8 cellular contexts compared by ENCODE assay signal in the genomic region with DNA sequence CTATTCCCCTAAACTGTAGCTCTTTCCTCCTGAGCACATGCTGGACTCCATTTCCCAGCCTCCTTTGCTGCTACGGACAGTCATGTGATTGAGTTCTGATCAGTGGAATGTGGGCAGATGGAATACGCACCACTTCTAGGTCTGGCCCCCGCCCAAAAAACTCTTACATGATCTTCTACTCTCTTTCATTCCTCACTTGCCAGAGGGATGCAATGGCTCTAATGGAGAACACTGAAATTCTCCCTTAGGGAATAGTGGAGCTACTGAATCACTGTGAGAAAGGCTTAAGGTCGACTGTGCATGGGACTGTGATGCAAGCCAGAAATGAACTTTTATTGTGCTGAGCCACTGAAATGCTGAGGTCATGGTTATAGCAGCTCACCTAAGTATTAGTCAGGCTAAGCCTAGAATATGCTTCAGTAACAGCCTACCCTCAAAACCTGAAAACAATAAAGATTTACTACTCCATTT. TPM values are rescaled to one million over a fixed set of nuclear protein-coding genes. Genes with fewer than 3 reads are reported as not detected.
DNase-seq lines count a peak whose midpoint lies in the region; FAIRE-seq and TF ChIP-seq lines count a peak whose summit lies in the region.

No MANE protein-coding gene starts in this region.

- H4K20me1 ChIP-seq in keratinocyte (ENCODE audit: control insufficient read depth, extremely low read depth, insufficient read depth, low read length) = no peaks in the 10 kb centered on the region

- no peak overlapping the region for H3K4me3 ChIP-seq in A673 (ENCODE audit: low read depth, low read length, poor library complexity, severe bottlenecking)
- H3K4me3 ChIP-seq in Jurkat, Clone E6-1 (ENCODE audit: low read length) = no peak overlapping the region
- peak overlapping the region in 1 of 3 experiments; percentile 27 for H3K4me3 ChIP-seq in keratinocyte (ENCODE audit: control insufficient read depth in 2 of 3, extremely low read depth in 1 of 3, insufficient read depth in 2 of 3, low read depth in 1 of 3, low read length in 3 of 3)
- no peak overlapping the region for H3K4me3 ChIP-seq in effector memory CD4-positive, alpha-beta T cell (ENCODE audit: insufficient read depth, low read depth, low read length, poor library complexity, severe bottlenecking)

- no peaks in the 10 kb centered on the region for H3K4me1 ChIP-seq in A673 (ENCODE audit: insufficient read depth, low read length, poor library complexity, severe bottlenecking)
- H3K4me1 ChIP-seq in keratinocyte (ENCODE audit: control insufficient read depth, extremely low read depth, insufficient read depth, low read length) = peaks cover 5% of the 10 kb centered on the region
- no peaks in the 10 kb centered on the region for H3K4me1 ChIP-seq in effector memory CD4-positive, alpha-beta T cell (ENCODE audit: control insufficient read depth, insufficient read depth, low read length, poor library complexity, severe bottlenecking)

- DNase-seq in A673 (ENCODE audit: low spot score) (peak; percentile 80), keratinocyte (ENCODE audit: low read depth, low spot score) (no peak), cerebellar nuclear complex (lab: John Stamatoyannopoulos, UW) (no peak), hippocampal formation (lab: John Stamatoyannopoulos, UW) (no peak), NOMO-1 treated with dmso at 0.1 percent for 144 hours (lab: John Stamatoyannopoulos, UW; ENCODE audit: unreplicated experiment) (no peak)
- DNase-seq in Jurkat, Clone E6-1 (ENCODE audit: low read depth, low spot score) = peak; percentile 33
- DNase-seq in effector memory CD4-positive, alpha-beta T cell = no peak

- H3K9me1 ChIP-seq in keratinocyte (ENCODE audit: control insufficient read depth, extremely low read depth, insufficient read depth, low read length) = no peaks in the 10 kb centered on the region

- peak overlapping the region in 4 of 5 experiments; percentile 27 to 82 (median 58) for H3K27ac Mint-ChIP-seq in brain

- H3K4me3 Mint-ChIP-seq in brain = peak overlapping the region in 3 of 5 experiments; percentile 15 to 37 (median 18)

- dilution Hi-C loops in keratinocyte (cut with MboI; ENCODE audit: extremely low pct_ligation_motif_present, low sequenced_read_pairs) = no loop called here

- peaks cover 16% of the 10 kb centered on the region for H3K4me1 Mint-ChIP-seq in brain

- H3K9ac ChIP-seq in keratinocyte (ENCODE audit: control insufficient read depth, extremely low read depth, insufficient read depth, low read length) = no peak overlapping the region

- no peaks in the 10 kb centered on the region for H3K79me2 ChIP-seq in keratinocyte (ENCODE audit: control insufficient read depth, insufficient read depth, low read length)

- intact Hi-C loops in A673 (cut with micrococcal nuclease; ENCODE audit: unreplicated experiment) = no loop called here

- no peak overlapping the region for H3K27ac ChIP-seq in A673 (ENCODE audit: low read depth, low read length, poor library complexity, severe bottlenecking)
- H3K27ac ChIP-seq in keratinocyte (ENCODE audit: control insufficient read depth, insufficient read depth, low read length) = no peak overlapping the region
- no peak overlapping the region for H3K27ac ChIP-seq in effector memory CD4-positive, alpha-beta T cell (ENCODE audit: insufficient read depth, low read length, poor library complexity, severe bottlenecking)

- no peaks in the 10 kb centered on the region for H3K9me3 ChIP-seq in A673 (ENCODE audit: low read depth, low read length, poor library complexity, severe bottlenecking)
- no peaks in the 10 kb centered on the region for H3K9me3 ChIP-seq in keratinocyte (ENCODE audit: control insufficient read depth, low read depth, low read length)
- no peaks in the 10 kb centered on the region for H3K9me3 ChIP-seq in effector memory CD4-positive, alpha-beta T cell (ENCODE audit: control insufficient read depth, low read length)

- H3K36me3 Mint-ChIP-seq in brain = peaks cover under 1% of the 10 kb centered on the region

- CTCF ChIA-PET in A673 (lab: Charles Lee) = interaction anchor here (0.6 to 1.2 kb wide), 4 partner anchors 10 to 133 kb away, joined by 3 to 10 read pairs (median 4); no protein-coding TSS in a partner anchor

- no peaks in the 10 kb centered on the region for H3K36me3 ChIP-seq in A673 (ENCODE audit: insufficient read depth, low read length, poor library complexity, severe bottlenecking)
- no peaks in the 10 kb centered on the region for H3K36me3 ChIP-seq in keratinocyte (ENCODE audit: control insufficient read depth in 2 of 2, extremely low read depth in 1 of 2, insufficient read depth in 2 of 2, low read length in 2 of 2)
- H3K36me3 ChIP-seq in effector memory CD4-positive, alpha-beta T cell (ENCODE audit: control insufficient read depth, insufficient read depth, low read length) = no peaks in the 10 kb centered on the region

- peaks cover 4% of the 10 kb centered on the region for H3K27me3 Mint-ChIP-seq in brain

- POLR2A ChIA-PET in A673 (lab: Charles Lee; ENCODE audit: low non-redundant PET) = no interaction called here

- no peaks in the 10 kb centered on the region for H3K9me3 Mint-ChIP-seq in brain

- H3K27me3 ChIP-seq in A673 (replicated peaks; ENCODE audit: insufficient read depth, low read depth, low read length, poor library complexity) = no peaks in the 10 kb centered on the region
- H3K27me3 ChIP-seq in keratinocyte (ENCODE audit: control insufficient read depth, extremely low read depth, insufficient read depth, low read length) = peaks cover 3% of the 10 kb centered on the region
- H3K27me3 ChIP-seq in effector memory CD4-positive, alpha-beta T cell (replicated peaks; ENCODE audit: control insufficient read depth, insufficient read depth, low read length, poor library complexity, severe bottlenecking) = no peaks in the 10 kb centered on the region

- peak; percentile 65 for FAIRE-seq in keratinocyte (lab: Jason Lieb, UNC)

- TF ChIP-seq CTCF in A673 (conservative IDR thresholded peaks at IDR 0.05; ENCODE audit: low read depth, low read length) (no peak), brain (conservative IDR thresholded peaks at IDR 0.05) (no peak), keratinocyte (optimal IDR thresholded peaks at IDR 0.05 in 1 of 3, IDR thresholded peaks at IDR 0.05 in 1 of 3, conservative IDR thresholded peaks at IDR 0.05 in 1 of 3; ENCODE audit: extremely low read depth in 1 of 3, insufficient read depth in 2 of 3, low read length in 3 of 3) (no peak)

- H3K4me2 ChIP-seq in keratinocyte (ENCODE audit: control insufficient read depth, extremely low read depth, insufficient read depth, low read depth, low read length) = peak overlapping the region; percentile 17

- BruUV-seq in A673 (replicated peaks; lab: Mats Ljungman, UMichigan) = no TSS peak

- H2AFZ ChIP-seq in keratinocyte (ENCODE audit: control insufficient read depth, low read length) = peak overlapping the region; percentile 27

RNA-seq across cellular contexts. Expression of gene TMED2, which starts 13.0 kb away (rescaled TPM):
- 217 and 233 TPM in 2 replicates for total RNA-seq in A673 (2021)
- polyA plus RNA-seq in Jurkat, Clone E6-1 (2012; ENCODE audit: insufficient read depth, insufficient read length) = 122 TPM
- polyA plus RNA-seq in brain (ENCODE audit: insufficient read depth, low read depth, low replicate concordance) (84.1 TPM), keratinocyte (157 to 245 TPM (median 190 TPM) in 3 replicates)
- 425 TPM for polyA plus RNA-seq in keratinocyte (2011; ENCODE audit: low read depth)
- polyA plus RNA-seq in keratinocyte (2011; cell fraction: cytosol; rRNA removed) = 160 and 304 TPM in 2 replicates
- 81.4 and 102 TPM in 2 replicates for polyA plus RNA-seq in keratinocyte (2011; cell fraction: nucleus; rRNA removed)
- 176 and 186 TPM in 2 replicates for polyA plus RNA-seq in keratinocyte (2012; ENCODE audit: low replicate concordance)
- 53.3 to 196 TPM (median 137 TPM) in 3 replicates for polyA minus RNA-seq in keratinocyte
- polyA minus RNA-seq in keratinocyte (2011; cell fraction: cytosol; rRNA and poly(A)+ RNA removed) = 172 TPM
- polyA minus RNA-seq in keratinocyte (2011; cell fraction: nucleus; rRNA and poly(A)+ RNA removed) = 35.8 and 59.5 TPM in 2 replicates

RNA-seq across cellular contexts. Expression of gene DDX55, which starts 30.5 kb away (rescaled TPM):
- 49.5 and 53.4 TPM in 2 replicates for total RNA-seq in A673 (2021)
- 57.4 TPM for polyA plus RNA-seq in Jurkat, Clone E6-1 (2012; ENCODE audit: insufficient read depth, insufficient read length)
- polyA plus RNA-seq in brain (ENCODE audit: insufficient read depth, low read depth, low replicate concordance) (6.9 TPM), keratinocyte (19.6 to 25.7 TPM (median 21.5 TPM) in 3 replicates)
- 24.2 TPM for polyA plus RNA-seq in keratinocyte (2011; ENCODE audit: low read depth)
- polyA plus RNA-seq in keratinocyte (2011; cell fraction: cytosol; rRNA removed) = 12.6 and 13.1 TPM in 2 replicates
- 54.0 and 58.4 TPM in 2 replicates for polyA plus RNA-seq in keratinocyte (2011; cell fraction: nucleus; rRNA removed)
- polyA plus RNA-seq in keratinocyte (2012; ENCODE audit: low replicate concordance) = 15.2 and 21.1 TPM in 2 replicates
- 8.2 to 17.6 TPM (median 13.9 TPM) in 3 replicates for polyA minus RNA-seq in keratinocyte
- 16.9 TPM for polyA minus RNA-seq in keratinocyte (2011; cell fraction: cytosol; rRNA and poly(A)+ RNA removed)
- polyA minus RNA-seq in keratinocyte (2011; cell fraction: nucleus; rRNA and poly(A)+ RNA removed) = 14.5 and 20.6 TPM in 2 replicates

RNA-seq across cellular contexts. Expression of gene RILPL1, which starts 37.9 kb away (rescaled TPM):
- 10.2 and 17.4 TPM in 2 replicates for total RNA-seq in A673 (2021)
- polyA plus RNA-seq in Jurkat, Clone E6-1 (2012; ENCODE audit: insufficient read depth, insufficient read length) = 2.7 TPM
- polyA plus RNA-seq in brain (ENCODE audit: insufficient read depth, low read depth, low replicate concordance) (18.2 TPM), keratinocyte (14.8 to 22.2 TPM (median 17.0 TPM) in 3 replicates)
- polyA plus RNA-seq in keratinocyte (2011; ENCODE audit: low read depth) = 16.7 TPM
- polyA plus RNA-seq in keratinocyte (2011; cell fraction: cytosol; rRNA removed) = 19.4 and 24.5 TPM in 2 replicates
- polyA plus RNA-seq in keratinocyte (2011; cell fraction: nucleus; rRNA removed) = 35.8 and 47.6 TPM in 2 replicates
- 17.3 and 25.3 TPM in 2 replicates for polyA plus RNA-seq in keratinocyte (2012; ENCODE audit: low replicate concordance)
- polyA minus RNA-seq in keratinocyte = 8.0 to 15.6 TPM (median 12.4 TPM) in 3 replicates
- polyA minus RNA-seq in keratinocyte (2011; cell fraction: cytosol; rRNA and poly(A)+ RNA removed) = 25.7 TPM
- polyA minus RNA-seq in keratinocyte (2011; cell fraction: nucleus; rRNA and poly(A)+ RNA removed) = 11.1 and 16.1 TPM in 2 replicates

Comparison
In these comparisons a context has a peak if more than half of its experiments do, and no peak if none do; other contexts are left out.
1. DNase-seq: peak in A673 (single experiment) and Jurkat, Clone E6-1 (single experiment); none in keratinocyte (single experiment), cerebellar nuclear complex (0 of 2), hippocampal formation (0 of 2), effector memory CD4-positive, alpha-beta T cell (0 of 3) and NOMO-1 treated with dmso at 0.1 percent for 144 hours (single experiment).